Comparison of ENCODE assay signal across 6 cellular contexts in genomic region chr19:41376998-41377365, GRCh38. TPM values are rescaled to one million over a fixed set of nuclear protein-coding genes. Genes with fewer than 3 reads are reported as not detected.
DNase-seq lines count a peak whose midpoint lies in the region; ATAC-seq and TF ChIP-seq lines count a peak whose summit lies in the region.

No MANE protein-coding gene starts in this region.

- ATAC-seq in activated CD8-positive, alpha-beta memory T cell treated with anti-CD3 and anti-CD28 coated beads, Interleukin-2, amount 10 ng/mL, durations not matched to agents 7 days and 5 days = peak; percentile 28
- peak; percentile 32 to 39 for ATAC-seq in stimulated activated naive B cell treated with anti-CD40 and anti-IgM and Interleukin-4, amounts not matched to agents 10 μg/mL and 1 μg/mL and 100 μg/mL, for 72 hours (replicated peaks)

- H3K4me1 Mint-ChIP-seq in activated CD8-positive, alpha-beta memory T cell treated with anti-CD3 and anti-CD28 coated beads, Interleukin-2, amount 10 ng/mL, durations not matched to agents 7 days and 5 days = peaks cover 11% of the 10 kb centered on the region
- peaks cover 18 to 31% of the 10 kb centered on the region in 2 donors for H3K4me1 Mint-ChIP-seq in stimulated activated naive B cell treated with anti-CD40 and anti-IgM and Interleukin-4, amounts not matched to agents 10 μg/mL and 1 μg/mL and 100 μg/mL, for 72 hours

- H3K4me3 Mint-ChIP-seq in activated CD8-positive, alpha-beta memory T cell treated with anti-CD3 and anti-CD28 coated beads, Interleukin-2, amount 10 ng/mL, durations not matched to agents 7 days and 5 days = peak overlapping the region; percentile 37
- peak overlapping the region; percentile 71 to 77 for H3K4me3 Mint-ChIP-seq in stimulated activated naive B cell treated with anti-CD40 and anti-IgM and Interleukin-4, amounts not matched to agents 10 μg/mL and 1 μg/mL and 100 μg/mL, for 72 hours

- TF ChIP-seq CTCF in fibroblast of villous mesenchyme (IDR thresholded peaks at IDR 0.05; ENCODE audit: insufficient read depth, low read depth, low read length) = no peak

- H3K27me3 Mint-ChIP-seq in activated CD8-positive, alpha-beta memory T cell treated with anti-CD3 and anti-CD28 coated beads, Interleukin-2, amount 10 ng/mL, durations not matched to agents 7 days and 5 days = no peaks in the 10 kb centered on the region
- H3K27me3 Mint-ChIP-seq in stimulated activated naive B cell treated with anti-CD40 and anti-IgM and Interleukin-4, amounts not matched to agents 10 μg/mL and 1 μg/mL and 100 μg/mL, for 72 hours = no peaks in the 10 kb centered on the region

- CTCF ChIA-PET in activated CD8-positive, alpha-beta memory T cell treated with anti-CD3 and anti-CD28 coated beads, Interleukin-2, amount 10 ng/mL, durations not matched to agents 7 days and 5 days (lab: Charles Lee) = interaction anchor here (0.7 kb wide), 1 partner anchor 16 kb away, joined by 3 read pairs; no protein-coding TSS in a partner anchor

- no peak overlapping the region for H3K27ac Mint-ChIP-seq in activated CD8-positive, alpha-beta memory T cell treated with anti-CD3 and anti-CD28 coated beads, Interleukin-2, amount 10 ng/mL, durations not matched to agents 7 days and 5 days
- peak overlapping the region; percentile 3 for H3K27ac Mint-ChIP-seq in stimulated activated naive B cell treated with anti-CD40 and anti-IgM and Interleukin-4, amounts not matched to agents 10 μg/mL and 1 μg/mL and 100 μg/mL, for 72 hours

- H3K4me3 ChIP-seq in fibroblast of villous mesenchyme (ENCODE audit: low read depth, low read length) = peak overlapping the region; percentile 67

- no peaks in the 10 kb centered on the region for H3K9me3 Mint-ChIP-seq in activated CD8-positive, alpha-beta memory T cell treated with anti-CD3 and anti-CD28 coated beads, Interleukin-2, amount 10 ng/mL, durations not matched to agents 7 days and 5 days (ENCODE audit: low read depth)
- no peaks in the 10 kb centered on the region for H3K9me3 Mint-ChIP-seq in stimulated activated naive B cell treated with anti-CD40 and anti-IgM and Interleukin-4, amounts not matched to agents 10 μg/mL and 1 μg/mL and 100 μg/mL, for 72 hours

- peaks cover 3% of the 10 kb centered on the region for H3K36me3 Mint-ChIP-seq in activated CD8-positive, alpha-beta memory T cell treated with anti-CD3 and anti-CD28 coated beads, Interleukin-2, amount 10 ng/mL, durations not matched to agents 7 days and 5 days
- peaks cover 4 to 7% of the 10 kb centered on the region in 2 donors for H3K36me3 Mint-ChIP-seq in stimulated activated naive B cell treated with anti-CD40 and anti-IgM and Interleukin-4, amounts not matched to agents 10 μg/mL and 1 μg/mL and 100 μg/mL, for 72 hours

- no peak for DNase-seq in activated CD8-positive, alpha-beta memory T cell treated with anti-CD3 and anti-CD28 coated beads, Interleukin-2, amount 10 ng/mL, durations not matched to agents 7 days and 5 days
- DNase-seq in fibroblast of villous mesenchyme (ENCODE audit: low read depth) (no peak), cortex of kidney (lab: John Stamatoyannopoulos, UW) (no peak), NCI-H69 (lab: John Stamatoyannopoulos, UW) (no peak), AG20443 (ENCODE audit: low spot score) (no peak)
- no peak for DNase-seq in stimulated activated naive B cell treated with anti-CD40 and anti-IgM and Interleukin-4, amounts not matched to agents 10 μg/mL and 1 μg/mL and 100 μg/mL, for 72 hours

RNA-seq across cellular contexts. Expression of gene TMEM91, which starts 0.6 kb away (rescaled TPM):
- total RNA-seq in activated CD8-positive, alpha-beta memory T cell treated with anti-CD3 and anti-CD28 coated beads, Interleukin-2, amount 10 ng/mL, durations not matched to agents 7 days and 5 days = 1 to 10 TPM; 4.8 to 6.0 TPM
- total RNA-seq in fibroblast of villous mesenchyme = 2.6 and 5.5 TPM in 2 replicates

RNA-seq across cellular contexts. Expression of gene B9D2, which starts 13.0 kb away (rescaled TPM):
- total RNA-seq in activated CD8-positive, alpha-beta memory T cell treated with anti-CD3 and anti-CD28 coated beads, Interleukin-2, amount 10 ng/mL, durations not matched to agents 7 days and 5 days = 1 to 10 TPM; 8.2 to 9.3 TPM
- 3.5 and 4.5 TPM in 2 replicates for total RNA-seq in fibroblast of villous mesenchyme

RNA-seq across cellular contexts. Expression of gene EXOSC5, which starts 20.2 kb away (rescaled TPM):
- 10 to 100 TPM; 24.4 to 36.0 TPM for total RNA-seq in activated CD8-positive, alpha-beta memory T cell treated with anti-CD3 and anti-CD28 coated beads, Interleukin-2, amount 10 ng/mL, durations not matched to agents 7 days and 5 days
- 12.5 and 15.1 TPM in 2 replicates for total RNA-seq in fibroblast of villous mesenchyme

RNA-seq across cellular contexts. Expression of gene BCKDHA, which starts 20.6 kb away (rescaled TPM):
- total RNA-seq in activated CD8-positive, alpha-beta memory T cell treated with anti-CD3 and anti-CD28 coated beads, Interleukin-2, amount 10 ng/mL, durations not matched to agents 7 days and 5 days = 10 to 100 TPM; 18.7 to 20.1 TPM
- total RNA-seq in fibroblast of villous mesenchyme = 21.2 and 24.8 TPM in 2 replicates

RNA-seq across cellular contexts. Expression of gene TGFB1, which starts 23.3 kb away (rescaled TPM):
- 100 to 1,000 TPM; 171 to 179 TPM for total RNA-seq in activated CD8-positive, alpha-beta memory T cell treated with anti-CD3 and anti-CD28 coated beads, Interleukin-2, amount 10 ng/mL, durations not matched to agents 7 days and 5 days
- 7.8 and 16.8 TPM in 2 replicates for total RNA-seq in fibroblast of villous mesenchyme
